ENCODE assay signal across 12 cellular contexts in the genomic region with DNA sequence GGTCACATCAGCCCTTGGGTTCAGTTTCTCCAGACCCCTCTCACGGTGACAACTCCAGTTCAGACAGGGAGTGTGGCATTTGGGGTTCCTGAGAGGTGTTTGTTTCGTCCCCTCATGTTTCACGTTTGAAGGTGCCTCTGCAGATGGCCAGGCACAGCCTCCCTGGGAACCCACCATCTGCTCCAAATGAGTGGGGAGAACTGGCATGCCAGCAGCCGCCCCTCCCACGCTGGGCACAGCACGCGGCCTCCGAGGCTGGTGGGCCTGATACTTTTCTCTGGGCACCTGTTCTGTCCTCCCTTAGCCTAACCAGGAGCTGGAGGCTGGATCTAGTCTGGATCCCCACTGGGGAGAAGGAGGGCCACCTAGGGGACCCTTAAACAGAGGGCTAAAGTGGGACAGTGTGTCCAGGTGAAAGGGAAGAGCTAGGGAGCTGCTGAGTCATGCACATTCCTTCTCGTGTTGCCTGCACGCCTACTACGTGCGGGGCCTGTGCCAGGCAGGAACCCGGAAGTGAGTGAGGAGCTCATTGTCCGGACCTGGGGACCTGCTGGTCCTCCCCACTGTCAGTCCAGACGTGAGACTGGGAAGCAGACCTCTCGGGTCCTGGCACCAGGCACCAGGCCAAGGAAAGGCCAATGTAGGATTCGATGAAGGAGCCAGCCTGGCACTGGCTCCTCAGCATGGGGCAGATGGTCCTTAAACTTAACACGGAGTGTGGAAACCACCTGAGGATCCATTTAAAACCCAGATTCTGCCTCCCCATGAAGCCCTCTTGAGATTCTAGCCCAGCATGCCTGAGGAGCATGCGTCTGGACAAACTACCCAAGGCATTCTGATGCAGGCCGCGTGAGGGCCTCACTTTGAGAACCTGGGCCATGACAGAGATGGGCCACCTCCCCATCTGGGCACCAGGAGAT. TPM values are rescaled to one million over a fixed set of nuclear protein-coding genes. Genes with fewer than 3 reads are reported as not detected.
A peak's percentile ranks its signal among the peaks of the same experiment; 100 is the strongest.
DNase-seq lines count a peak whose midpoint lies in the region; ATAC-seq, FAIRE-seq and TF ChIP-seq lines count a peak whose summit lies in the region.
"Had no signal": no experiment of that assay in that cellular context is flagged by ENCODE, and none has a peak within 500 bp of the region (broad histone marks: within the 10 kb centered on the region; RNA-seq: fewer than 3 reads in every experiment).

No MANE protein-coding gene starts in this region.

- no peak for FAIRE-seq in pancreas (lab: Jason Lieb, UNC)

- ATAC-seq in pancreas: peak; percentile 37 to 59 (median 46)
- no peak for ATAC-seq in HG02588 (IDR thresholded peaks at IDR 0.05; ENCODE audit: unreplicated experiment)
- ATAC-seq in stimulated activated memory B cell treated with anti-CD40 and anti-IgM and Interleukin-4, amounts not matched to agents 10 μg/mL and 1 μg/mL and 100 μg/mL, for 72 hours: no peak
- no peak for ATAC-seq in GM21786 (IDR thresholded peaks at IDR 0.05; ENCODE audit: unreplicated experiment)
- ATAC-seq: stimulated activated naive CD8-positive, alpha-beta T cell treated with anti-CD3 and anti-CD28 coated beads, Interleukin-15, amount 100 ng/mL, for 72 hours had no signal

- TF ChIP-seq CTCF in C4-2B (conservative IDR thresholded peaks at IDR 0.05): no peak
- no peak for TF ChIP-seq CTCF in dorsolateral prefrontal cortex (IDR thresholded peaks at IDR 0.05 in 54 of 56, conservative IDR thresholded peaks at IDR 0.05 in 2 of 56; ENCODE audit: low read depth in 1 of 56, partially characterized antibody in 56 of 56)
- TF ChIP-seq CTCF in pancreas (IDR thresholded peaks at IDR 0.05): no peak

- peaks cover 16 to 42% (median 20%) of the 10 kb centered on the region in 3 donors for H3K4me1 ChIP-seq in pancreas

- H3K27ac ChIP-seq in C4-2B (peak overlapping the region; percentile 8), dorsolateral prefrontal cortex (peak overlapping the region in 54 of 59 donors; percentile 5 to 96 (median 65)), pancreas (peak overlapping the region; percentile 75 to 90 (median 81))

- H3K9me3 Mint-ChIP-seq in stimulated activated memory B cell treated with anti-CD40 and anti-IgM and Interleukin-4, amounts not matched to agents 10 μg/mL and 1 μg/mL and 100 μg/mL, for 72 hours: no peaks in the 10 kb centered on the region
- H3K9me3 Mint-ChIP-seq: CD8-positive, alpha-beta memory T cell; stimulated activated naive CD8-positive, alpha-beta T cell treated with anti-CD3 and anti-CD28 coated beads, Interleukin-15, amount 100 ng/mL, for 72 hours had no signal

- WGBS in pancreas, 2 donors: 32% methylated on average over 21 of the region's 21 CpGs

- intact Hi-C loops in dorsolateral prefrontal cortex (cut with DNase I): no loop called here
- intact Hi-C loops in pancreas (cut with DNase I): no loop called here

- H3K4me3 ChIP-seq in MG63 (no peak overlapping the region), dorsolateral prefrontal cortex (peak overlapping the region in 2 of 59 donors; percentile 10 to 15), pancreas (no peak overlapping the region)

- peaks cover 44% of the 10 kb centered on the region for H3K27me3 Mint-ChIP-seq in stimulated activated memory B cell treated with anti-CD40 and anti-IgM and Interleukin-4, amounts not matched to agents 10 μg/mL and 1 μg/mL and 100 μg/mL, for 72 hours

- no peaks in the 10 kb centered on the region for H3K27me3 ChIP-seq in MG63
- H3K27me3 ChIP-seq in dorsolateral prefrontal cortex: no peaks in the 10 kb centered on the region
- no peaks in the 10 kb centered on the region for H3K27me3 ChIP-seq in pancreas

- H3K4me3 Mint-ChIP-seq in stimulated activated memory B cell treated with anti-CD40 and anti-IgM and Interleukin-4, amounts not matched to agents 10 μg/mL and 1 μg/mL and 100 μg/mL, for 72 hours: no peak overlapping the region
- H3K4me3 Mint-ChIP-seq: CD8-positive, alpha-beta memory T cell; stimulated activated naive CD8-positive, alpha-beta T cell treated with anti-CD3 and anti-CD28 coated beads, Interleukin-15, amount 100 ng/mL, for 72 hours had no signal

- peaks cover 13% of the 10 kb centered on the region for H3K4me1 Mint-ChIP-seq in stimulated activated memory B cell treated with anti-CD40 and anti-IgM and Interleukin-4, amounts not matched to agents 10 μg/mL and 1 μg/mL and 100 μg/mL, for 72 hours

- H3K9me3 ChIP-seq in MG63: no peaks in the 10 kb centered on the region
- H3K9me3 ChIP-seq in pancreas: no peaks in the 10 kb centered on the region

- DNase-seq in MG63 (peak; percentile 38), dorsolateral prefrontal cortex (peak in 7 of 10 donors; percentile 48 to 83 (median 69)), pancreas (peak; percentile 80 to 89 (median 86)), NCI-H146 (lab: John Stamatoyannopoulos, UW) (no peak)
- DNase-seq: CD8-positive, alpha-beta memory T cell; glutamatergic neuron; NK-92 treated with Interleukin-12 subunit alpha and Interleukin-12 subunit beta, amount 100 ng/mL, for 24 hours; stimulated activated naive CD8-positive, alpha-beta T cell treated with anti-CD3 and anti-CD28 coated beads, Interleukin-15, amount 100 ng/mL, for 72 hours had no signal

- H3K36me3 Mint-ChIP-seq in stimulated activated memory B cell treated with anti-CD40 and anti-IgM and Interleukin-4, amounts not matched to agents 10 μg/mL and 1 μg/mL and 100 μg/mL, for 72 hours: no peaks in the 10 kb centered on the region
- H3K36me3 Mint-ChIP-seq: CD8-positive, alpha-beta memory T cell had no signal

- H3K36me3 ChIP-seq in MG63 (no peaks in the 10 kb centered on the region), pancreas (no peaks in the 10 kb centered on the region)

- no peak overlapping the region for H3K27ac Mint-ChIP-seq in stimulated activated memory B cell treated with anti-CD40 and anti-IgM and Interleukin-4, amounts not matched to agents 10 μg/mL and 1 μg/mL and 100 μg/mL, for 72 hours
- H3K27ac Mint-ChIP-seq: CD8-positive, alpha-beta memory T cell; stimulated activated naive CD8-positive, alpha-beta T cell treated with anti-CD3 and anti-CD28 coated beads, Interleukin-15, amount 100 ng/mL, for 72 hours had no signal

RNA-seq across cellular contexts. Expression of gene DNM1, which starts 11.7 kb away (rescaled TPM):
- total RNA-seq in MG63 (2014; rRNA removed; shearing (Covaris generic); ENCODE audit: low replicate concordance): 0.20 and 0.30 TPM in 2 replicates
- 1,000 to 10,000 TPM in 1 of 120 experiments, 100 to 1,000 TPM in 119; 213 to 1,033 (median 740) TPM for total RNA-seq in dorsolateral prefrontal cortex
- 10 to 100 TPM in 3 of 6 donors, 1 to 10 TPM in 3; 5.8 to 19.3 (median 10.0) TPM for total RNA-seq in pancreas
- polyA plus RNA-seq in pancreas: 10 to 100 TPM; 19.6 to 23.1 TPM

RNA-seq across cellular contexts. Expression of gene CIZ1, which starts 23.5 kb away (rescaled TPM):
- 5.4 and 12.2 TPM in 2 replicates for total RNA-seq in MG63 (2014; rRNA removed; shearing (Covaris generic); ENCODE audit: low replicate concordance)
- total RNA-seq in dorsolateral prefrontal cortex (100 to 1,000 TPM; 120 to 216 (median 165) TPM), pancreas (10 to 100 TPM; 66.1 to 87.9 (median 78.0) TPM)
- polyA plus RNA-seq in pancreas: 10 to 100 TPM; 56.5 to 80.1 TPM

RNA-seq across cellular contexts. Expression of gene BBLN, which starts 54.8 kb away (rescaled TPM):
- total RNA-seq in MG63 (2014; rRNA removed; shearing (Covaris generic); ENCODE audit: low replicate concordance): 37.3 and 57.0 TPM in 2 replicates
- 100 to 1,000 TPM in 104 of 120 experiments, 10 to 100 TPM in 16; 56.9 to 208 (median 122) TPM for total RNA-seq in dorsolateral prefrontal cortex
- total RNA-seq in pancreas: 10 to 100 TPM; 23.1 to 38.3 (median 30.9) TPM
- polyA plus RNA-seq in pancreas: 100 to 1,000 TPM in 1 of 2 donors, 10 to 100 TPM in 1; 86.1 to 133 TPM

Comparison
In these comparisons a context has a peak if more than half of its experiments do, and no peak if none do; other contexts are left out.
1. H3K27ac ChIP-seq: peak in every context shown above with its lines; median percentile 81 in pancreas; 65 in dorsolateral prefrontal cortex; 8 in C4-2B.
2. ATAC-seq: peak in pancreas (4 of 4); none in HG02588 (single experiment), stimulated activated memory B cell treated with anti-CD40 and anti-IgM and Interleukin-4, amounts not matched to agents 10 μg/mL and 1 μg/mL and 100 μg/mL, for 72 hours (single experiment) and GM21786 (single experiment).
3. RNA of gene DNM1, which starts 11.7 kb away (total RNA-seq): 213 to 1,033 TPM in dorsolateral prefrontal cortex; 5.8 to 19.3 TPM in pancreas and 0.20 to 0.30 TPM in MG63; every median in the first group is over 10 times any median in the second.